In the genomic region with DNA sequence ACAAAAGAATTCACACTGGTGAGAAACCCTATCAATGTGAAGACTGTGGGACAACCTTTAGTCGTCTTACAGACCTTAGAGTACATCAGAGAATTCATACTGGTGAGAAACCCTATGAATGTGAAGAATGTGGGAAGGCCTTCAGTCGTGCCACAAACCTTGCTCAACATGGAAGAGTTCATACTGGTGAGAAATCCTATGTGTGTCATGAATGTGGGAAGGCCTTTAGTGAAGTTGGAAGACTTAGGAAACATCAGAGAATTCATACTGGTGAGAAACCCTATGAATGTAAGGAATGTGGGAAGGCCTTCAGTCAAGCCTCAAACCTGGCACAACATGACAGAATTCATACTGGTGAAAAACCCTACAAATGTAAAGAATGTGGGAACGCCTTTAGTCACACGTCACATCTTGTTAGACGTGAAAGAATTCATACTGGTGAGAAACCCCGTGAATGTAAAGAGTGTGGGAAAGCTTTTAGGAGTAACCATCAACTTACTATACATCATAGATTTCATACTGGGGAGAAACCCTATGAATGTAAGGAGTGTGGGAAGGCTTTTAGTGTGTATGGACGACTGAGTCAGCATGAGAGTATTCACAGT, we compare ENCODE assay signal across 3 cellular contexts.
TF ChIP-seq lines count a peak whose summit lies in the region.

No MANE protein-coding gene starts in this region.

TF ChIP-seq in A549, 52 proteins besides CTCF, POLR2A, EP300 and RAD21:
- no peak for TF ChIP-seq HDAC2 (IDR thresholded peaks at IDR 0.05)
- no peak for TF ChIP-seq EHF (CRISPR knock-in tag; IDR thresholded peaks at IDR 0.05)
- no peak for TF ChIP-seq FOXS1 (CRISPR knock-in tag; IDR thresholded peaks at IDR 0.05)
- TF ChIP-seq TP53 (CRISPR knock-in tag; IDR thresholded peaks at IDR 0.05), result no peak
- no peak for TF ChIP-seq PHF8 (IDR thresholded peaks at IDR 0.05; ENCODE audit: borderline replicate concordance, low read depth)
- no peak for TF ChIP-seq HOXA7 (CRISPR knock-in tag; IDR thresholded peaks at IDR 0.05)
- peak; percentile 79 for TF ChIP-seq GATA3 (IDR thresholded peaks at IDR 0.05; ENCODE audit: borderline replicate concordance)
TF ChIP-seq in A549: peak in this region for 1.

TF ChIP-seq in HEK293, 187 proteins besides CTCF, POLR2A, EP300 and RAD21 (continues in another document):
- TF ChIP-seq ZNF433 (tag by site-specific recombination; IDR thresholded peaks at IDR 0.05; ENCODE audit: low read depth) (no peak), ZNF157 (tag by site-specific recombination; IDR thresholded peaks at IDR 0.05) (no peak), ZNF169 (tag by site-specific recombination; IDR thresholded peaks at IDR 0.05) (no peak), SETDB1 (IDR thresholded peaks at IDR 0.05; ENCODE audit: insufficient read length, low read length) (peak; percentile 98), ZNF544 (tag by site-specific recombination; IDR thresholded peaks at IDR 0.05) (no peak), ZNF677 (tag by site-specific recombination; IDR thresholded peaks at IDR 0.05) (no peak), ZNF132 (tag by site-specific recombination; IDR thresholded peaks at IDR 0.05; ENCODE audit: borderline replicate concordance) (no peak), ZNF624 (tag by site-specific recombination; IDR thresholded peaks at IDR 0.05) (no peak), ZNF558 (tag by site-specific recombination; IDR thresholded peaks at IDR 0.05) (no peak), ZNF350 (tag by site-specific recombination; IDR thresholded peaks at IDR 0.05) (no peak), ZNF202 (tag by site-specific recombination; IDR thresholded peaks at IDR 0.05; ENCODE audit: borderline replicate concordance) (no peak), ZNF626 (tag by site-specific recombination; IDR thresholded peaks at IDR 0.05) (no peak), ZNF837 (tag by site-specific recombination; IDR thresholded peaks at IDR 0.05) (no peak), ZNF140 (tag by site-specific recombination; IDR thresholded peaks at IDR 0.05) (no peak), ZNF24 (tag by site-specific recombination; IDR thresholded peaks at IDR 0.05) (no peak), ZNF585B (tag by site-specific recombination; IDR thresholded peaks at IDR 0.05) (no peak)
- TF ChIP-seq, protein P1, sequence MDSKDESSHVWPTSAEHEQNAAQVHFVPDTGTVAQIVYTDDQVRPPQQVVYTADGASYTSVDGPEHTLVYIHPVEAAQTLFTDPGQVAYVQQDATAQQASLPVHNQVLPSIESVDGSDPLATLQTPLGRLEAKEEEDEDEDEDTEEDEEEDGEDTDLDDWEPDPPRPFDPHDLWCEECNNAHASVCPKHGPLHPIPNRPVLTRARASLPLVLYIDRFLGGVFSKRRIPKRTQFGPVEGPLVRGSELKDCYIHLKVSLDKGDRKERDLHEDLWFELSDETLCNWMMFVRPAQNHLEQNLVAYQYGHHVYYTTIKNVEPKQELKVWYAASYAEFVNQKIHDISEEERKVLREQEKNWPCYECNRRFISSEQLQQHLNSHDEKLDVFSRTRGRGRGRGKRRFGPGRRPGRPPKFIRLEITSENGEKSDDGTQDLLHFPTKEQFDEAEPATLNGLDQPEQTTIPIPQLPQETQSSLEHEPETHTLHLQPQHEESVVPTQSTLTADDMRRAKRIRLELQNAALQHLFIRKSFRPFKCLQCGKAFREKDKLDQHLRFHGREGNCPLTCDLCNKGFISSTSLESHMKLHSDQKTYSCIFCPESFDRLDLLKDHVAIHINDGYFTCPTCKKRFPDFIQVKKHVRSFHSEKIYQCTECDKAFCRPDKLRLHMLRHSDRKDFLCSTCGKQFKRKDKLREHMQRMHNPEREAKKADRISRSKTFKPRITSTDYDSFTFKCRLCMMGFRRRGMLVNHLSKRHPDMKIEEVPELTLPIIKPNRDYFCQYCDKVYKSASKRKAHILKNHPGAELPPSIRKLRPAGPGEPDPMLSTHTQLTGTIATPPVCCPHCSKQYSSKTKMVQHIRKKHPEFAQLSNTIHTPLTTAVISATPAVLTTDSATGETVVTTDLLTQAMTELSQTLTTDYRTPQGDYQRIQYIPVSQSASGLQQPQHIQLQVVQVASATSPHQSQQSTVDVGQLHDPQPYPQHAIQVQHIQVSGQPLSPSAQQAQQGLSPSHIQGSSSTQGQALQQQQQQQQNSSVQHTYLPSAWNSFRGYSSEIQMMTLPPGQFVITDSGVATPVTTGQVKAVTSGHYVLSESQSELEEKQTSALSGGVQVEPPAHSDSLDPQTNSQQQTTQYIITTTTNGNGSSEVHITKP (tag by site-specific recombination; IDR thresholded peaks at IDR 0.05), result no peak
- TF ChIP-seq, protein P2, sequence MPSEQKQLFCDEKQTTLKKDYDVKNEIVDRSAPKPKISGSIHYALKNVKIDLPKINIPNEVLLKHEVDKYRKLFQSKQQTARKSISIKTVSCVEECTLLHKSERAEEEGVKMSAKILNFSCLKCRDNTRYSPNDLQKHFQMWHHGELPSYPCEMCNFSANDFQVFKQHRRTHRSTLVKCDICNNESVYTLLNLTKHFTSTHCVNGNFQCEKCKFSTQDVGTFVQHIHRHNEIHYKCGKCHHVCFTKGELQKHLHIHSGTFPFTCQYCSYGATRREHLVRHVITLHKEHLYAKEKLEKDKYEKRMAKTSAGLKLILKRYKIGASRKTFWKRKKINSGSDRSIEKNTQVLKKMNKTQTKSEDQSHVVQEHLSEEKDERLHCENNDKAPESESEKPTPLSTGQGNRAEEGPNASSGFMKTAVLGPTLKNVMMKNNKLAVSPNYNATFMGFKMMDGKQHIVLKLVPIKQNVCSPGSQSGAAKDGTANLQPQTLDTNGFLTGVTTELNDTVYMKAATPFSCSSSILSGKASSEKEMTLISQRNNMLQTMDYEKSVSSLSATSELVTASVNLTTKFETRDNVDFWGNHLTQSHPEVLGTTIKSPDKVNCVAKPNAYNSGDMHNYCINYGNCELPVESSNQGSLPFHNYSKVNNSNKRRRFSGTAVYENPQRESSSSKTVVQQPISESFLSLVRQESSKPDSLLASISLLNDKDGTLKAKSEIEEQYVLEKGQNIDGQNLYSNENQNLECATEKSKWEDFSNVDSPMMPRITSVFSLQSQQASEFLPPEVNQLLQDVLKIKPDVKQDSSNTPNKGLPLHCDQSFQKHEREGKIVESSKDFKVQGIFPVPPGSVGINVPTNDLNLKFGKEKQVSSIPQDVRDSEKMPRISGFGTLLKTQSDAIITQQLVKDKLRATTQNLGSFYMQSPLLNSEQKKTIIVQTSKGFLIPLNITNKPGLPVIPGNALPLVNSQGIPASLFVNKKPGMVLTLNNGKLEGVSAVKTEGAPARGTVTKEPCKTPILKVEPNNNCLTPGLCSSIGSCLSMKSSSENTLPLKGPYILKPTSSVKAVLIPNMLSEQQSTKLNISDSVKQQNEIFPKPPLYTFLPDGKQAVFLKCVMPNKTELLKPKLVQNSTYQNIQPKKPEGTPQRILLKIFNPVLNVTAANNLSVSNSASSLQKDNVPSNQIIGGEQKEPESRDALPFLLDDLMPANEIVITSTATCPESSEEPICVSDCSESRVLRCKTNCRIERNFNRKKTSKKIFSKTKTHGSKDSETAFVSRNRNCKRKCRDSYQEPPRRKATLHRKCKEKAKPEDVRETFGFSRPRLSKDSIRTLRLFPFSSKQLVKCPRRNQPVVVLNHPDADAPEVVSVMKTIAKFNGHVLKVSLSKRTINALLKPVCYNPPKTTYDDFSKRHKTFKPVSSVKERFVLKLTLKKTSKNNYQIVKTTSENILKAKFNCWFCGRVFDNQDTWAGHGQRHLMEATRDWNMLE (tag by site-specific recombination; conservative IDR thresholded peaks at IDR 0.05; ENCODE audit: low read depth), result peak; percentile 55; the same call in 1 of the 2 replicates

TF ChIP-seq in K562, 482 proteins besides CTCF, POLR2A, EP300 and RAD21:
- TF ChIP-seq CBX1 (IDR thresholded peaks at IDR 0.05; ENCODE audit: low read depth) (no peak), ZNF274 (IDR thresholded peaks at IDR 0.05; ENCODE audit: borderline replicate concordance, low read depth, low read length) (peak; percentile 96)
